1 cellular context compared by ENCODE assay signal in the genomic region with DNA sequence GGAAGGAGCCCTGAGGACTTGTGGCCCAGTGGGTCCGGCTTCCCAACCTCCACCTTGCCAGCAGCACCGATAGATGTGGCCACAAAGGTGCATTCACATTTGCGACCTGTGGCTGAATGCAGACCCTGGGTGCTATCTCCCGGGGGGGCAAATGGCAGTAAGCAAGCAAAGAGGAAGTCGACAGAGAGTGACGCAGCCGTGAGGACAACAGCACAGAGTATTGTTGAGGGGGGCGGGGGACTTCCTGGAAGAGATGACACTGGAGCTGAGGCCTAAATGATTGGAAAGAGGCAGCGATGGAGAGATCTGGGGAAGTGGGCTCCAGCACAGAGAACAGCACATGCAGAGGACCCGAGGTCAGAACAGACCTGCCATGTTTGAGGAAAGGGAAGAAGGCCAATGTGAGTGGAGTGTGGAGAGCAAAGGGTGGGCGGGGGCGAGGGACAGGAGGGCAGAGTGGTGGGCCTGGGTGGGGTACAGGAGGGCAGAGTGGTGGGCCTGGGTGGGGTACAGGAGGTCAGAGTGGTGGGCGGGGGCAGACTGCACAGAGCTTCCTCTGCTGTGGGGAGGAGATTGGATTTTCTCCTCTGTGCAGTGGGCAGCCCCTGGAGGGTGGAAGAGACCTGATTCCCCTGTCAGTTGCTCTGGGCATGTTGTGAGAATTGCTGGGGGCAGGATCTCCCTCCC.
TF ChIP-seq lines count a peak whose summit lies in the region.

No MANE protein-coding gene starts in this region.

TF ChIP-seq in K562, 482 proteins besides CTCF, POLR2A, EP300 and RAD21 (continued from another document):
- TF ChIP-seq, protein P1, sequence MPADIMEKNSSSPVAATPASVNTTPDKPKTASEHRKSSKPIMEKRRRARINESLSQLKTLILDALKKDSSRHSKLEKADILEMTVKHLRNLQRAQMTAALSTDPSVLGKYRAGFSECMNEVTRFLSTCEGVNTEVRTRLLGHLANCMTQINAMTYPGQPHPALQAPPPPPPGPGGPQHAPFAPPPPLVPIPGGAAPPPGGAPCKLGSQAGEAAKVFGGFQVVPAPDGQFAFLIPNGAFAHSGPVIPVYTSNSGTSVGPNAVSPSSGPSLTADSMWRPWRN (IDR thresholded peaks at IDR 0.05; ENCODE audit: low read depth): no peak
- TF ChIP-seq SAP30 (IDR thresholded peaks at IDR 0.05; ENCODE audit: borderline replicate concordance, insufficient read depth, low read depth, low read length, poor library complexity, severe bottlenecking) (no peak), CREB1 (IDR thresholded peaks at IDR 0.05) (peak; percentile 48; the same call in 1 of the 2 replicates), CREB1 (CRISPR knock-in tag; IDR thresholded peaks at IDR 0.05) (no peak), CTBP1 (IDR thresholded peaks at IDR 0.05; ENCODE audit: borderline replicate concordance) (0 out of 2 replicates have a peak, but pooled peaks have one; percentile 18), TCF7L2 (IDR thresholded peaks at IDR 0.05; ENCODE audit: low read depth, low read length) (no peak), FOS (IDR thresholded peaks at IDR 0.05; ENCODE audit: extremely low read depth, insufficient read length) (no peak), PHF20 (IDR thresholded peaks at IDR 0.05; ENCODE audit: partially characterized antibody) (peak; percentile 71), CREM (IDR thresholded peaks at IDR 0.05; ENCODE audit: low read depth) (peak; percentile 88), SPI1 (IDR thresholded peaks at IDR 0.05; ENCODE audit: borderline replicate concordance, low read depth, low read length) (peak; percentile 88), NCOR1 (IDR thresholded peaks at IDR 0.05) (no peak), EHMT2 (IDR thresholded peaks at IDR 0.05) (peak; percentile 67; the same call in 1 of the 2 replicates), SMAD1 (IDR thresholded peaks at IDR 0.05; ENCODE audit: low read depth, low read length, partially characterized antibody) (no peak)
- TF ChIP-seq, protein P2, sequence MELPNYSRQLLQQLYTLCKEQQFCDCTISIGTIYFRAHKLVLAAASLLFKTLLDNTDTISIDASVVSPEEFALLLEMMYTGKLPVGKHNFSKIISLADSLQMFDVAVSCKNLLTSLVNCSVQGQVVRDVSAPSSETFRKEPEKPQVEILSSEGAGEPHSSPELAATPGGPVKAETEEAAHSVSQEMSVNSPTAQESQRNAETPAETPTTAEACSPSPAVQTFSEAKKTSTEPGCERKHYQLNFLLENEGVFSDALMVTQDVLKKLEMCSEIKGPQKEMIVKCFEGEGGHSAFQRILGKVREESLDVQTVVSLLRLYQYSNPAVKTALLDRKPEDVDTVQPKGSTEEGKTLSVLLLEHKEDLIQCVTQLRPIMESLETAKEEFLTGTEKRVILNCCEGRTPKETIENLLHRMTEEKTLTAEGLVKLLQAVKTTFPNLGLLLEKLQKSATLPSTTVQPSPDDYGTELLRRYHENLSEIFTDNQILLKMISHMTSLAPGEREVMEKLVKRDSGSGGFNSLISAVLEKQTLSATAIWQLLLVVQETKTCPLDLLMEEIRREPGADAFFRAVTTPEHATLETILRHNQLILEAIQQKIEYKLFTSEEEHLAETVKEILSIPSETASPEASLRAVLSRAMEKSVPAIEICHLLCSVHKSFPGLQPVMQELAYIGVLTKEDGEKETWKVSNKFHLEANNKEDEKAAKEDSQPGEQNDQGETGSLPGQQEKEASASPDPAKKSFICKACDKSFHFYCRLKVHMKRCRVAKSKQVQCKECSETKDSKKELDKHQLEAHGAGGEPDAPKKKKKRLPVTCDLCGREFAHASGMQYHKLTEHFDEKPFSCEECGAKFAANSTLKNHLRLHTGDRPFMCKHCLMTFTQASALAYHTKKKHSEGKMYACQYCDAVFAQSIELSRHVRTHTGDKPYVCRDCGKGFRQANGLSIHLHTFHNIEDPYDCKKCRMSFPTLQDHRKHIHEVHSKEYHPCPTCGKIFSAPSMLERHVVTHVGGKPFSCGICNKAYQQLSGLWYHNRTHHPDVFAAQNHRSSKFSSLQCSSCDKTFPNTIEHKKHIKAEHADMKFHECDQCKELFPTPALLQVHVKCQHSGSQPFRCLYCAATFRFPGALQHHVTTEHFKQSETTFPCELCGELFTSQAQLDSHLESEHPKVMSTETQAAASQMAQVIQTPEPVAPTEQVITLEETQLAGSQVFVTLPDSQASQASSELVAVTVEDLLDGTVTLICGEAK (IDR thresholded peaks at IDR 0.05): peak; percentile 57; the same call in 1 of the 2 replicates
- TF ChIP-seq, protein P2 (CRISPR knock-in tag; IDR thresholded peaks at IDR 0.05): no peak
- TF ChIP-seq, protein P3, sequence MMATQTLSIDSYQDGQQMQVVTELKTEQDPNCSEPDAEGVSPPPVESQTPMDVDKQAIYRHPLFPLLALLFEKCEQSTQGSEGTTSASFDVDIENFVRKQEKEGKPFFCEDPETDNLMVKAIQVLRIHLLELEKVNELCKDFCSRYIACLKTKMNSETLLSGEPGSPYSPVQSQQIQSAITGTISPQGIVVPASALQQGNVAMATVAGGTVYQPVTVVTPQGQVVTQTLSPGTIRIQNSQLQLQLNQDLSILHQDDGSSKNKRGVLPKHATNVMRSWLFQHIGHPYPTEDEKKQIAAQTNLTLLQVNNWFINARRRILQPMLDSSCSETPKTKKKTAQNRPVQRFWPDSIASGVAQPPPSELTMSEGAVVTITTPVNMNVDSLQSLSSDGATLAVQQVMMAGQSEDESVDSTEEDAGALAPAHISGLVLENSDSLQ (IDR thresholded peaks at IDR 0.05): 0 out of 2 replicates have a peak, but pooled peaks have one; percentile 50
- TF ChIP-seq, protein P4, sequence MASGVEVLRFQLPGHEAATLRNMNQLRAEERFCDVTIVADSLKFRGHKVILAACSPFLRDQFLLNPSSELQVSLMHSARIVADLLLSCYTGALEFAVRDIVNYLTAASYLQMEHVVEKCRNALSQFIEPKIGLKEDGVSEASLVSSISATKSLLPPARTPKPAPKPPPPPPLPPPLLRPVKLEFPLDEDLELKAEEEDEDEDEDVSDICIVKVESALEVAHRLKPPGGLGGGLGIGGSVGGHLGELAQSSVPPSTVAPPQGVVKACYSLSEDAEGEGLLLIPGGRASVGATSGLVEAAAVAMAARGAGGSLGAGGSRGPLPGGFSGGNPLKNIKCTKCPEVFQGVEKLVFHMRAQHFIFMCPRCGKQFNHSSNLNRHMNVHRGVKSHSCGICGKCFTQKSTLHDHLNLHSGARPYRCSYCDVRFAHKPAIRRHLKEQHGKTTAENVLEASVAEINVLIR (CRISPR knock-in tag; IDR thresholded peaks at IDR 0.05): peak; percentile 53
- TF ChIP-seq, protein P5, sequence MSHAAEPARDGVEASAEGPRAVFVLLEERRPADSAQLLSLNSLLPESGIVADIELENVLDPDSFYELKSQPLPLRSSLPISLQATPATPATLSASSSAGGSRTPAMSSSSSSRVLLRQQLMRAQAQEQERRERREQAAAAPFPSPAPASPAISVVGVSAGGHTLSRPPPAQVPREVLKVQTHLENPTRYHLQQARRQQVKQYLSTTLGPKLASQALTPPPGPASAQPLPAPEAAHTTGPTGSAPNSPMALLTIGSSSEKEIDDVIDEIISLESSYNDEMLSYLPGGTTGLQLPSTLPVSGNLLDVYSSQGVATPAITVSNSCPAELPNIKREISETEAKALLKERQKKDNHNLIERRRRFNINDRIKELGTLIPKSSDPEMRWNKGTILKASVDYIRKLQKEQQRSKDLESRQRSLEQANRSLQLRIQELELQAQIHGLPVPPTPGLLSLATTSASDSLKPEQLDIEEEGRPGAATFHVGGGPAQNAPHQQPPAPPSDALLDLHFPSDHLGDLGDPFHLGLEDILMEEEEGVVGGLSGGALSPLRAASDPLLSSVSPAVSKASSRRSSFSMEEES (CRISPR knock-in tag; IDR thresholded peaks at IDR 0.05): no peak
- TF ChIP-seq, protein P6, sequence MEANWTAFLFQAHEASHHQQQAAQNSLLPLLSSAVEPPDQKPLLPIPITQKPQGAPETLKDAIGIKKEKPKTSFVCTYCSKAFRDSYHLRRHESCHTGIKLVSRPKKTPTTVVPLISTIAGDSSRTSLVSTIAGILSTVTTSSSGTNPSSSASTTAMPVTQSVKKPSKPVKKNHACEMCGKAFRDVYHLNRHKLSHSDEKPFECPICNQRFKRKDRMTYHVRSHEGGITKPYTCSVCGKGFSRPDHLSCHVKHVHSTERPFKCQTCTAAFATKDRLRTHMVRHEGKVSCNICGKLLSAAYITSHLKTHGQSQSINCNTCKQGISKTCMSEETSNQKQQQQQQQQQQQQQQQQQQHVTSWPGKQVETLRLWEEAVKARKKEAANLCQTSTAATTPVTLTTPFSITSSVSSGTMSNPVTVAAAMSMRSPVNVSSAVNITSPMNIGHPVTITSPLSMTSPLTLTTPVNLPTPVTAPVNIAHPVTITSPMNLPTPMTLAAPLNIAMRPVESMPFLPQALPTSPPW (CRISPR knock-in tag; IDR thresholded peaks at IDR 0.05): peak; percentile 73
